29 cellular contexts compared by ENCODE assay signal in genomic region chr5:29099585-29099984, GRCh38.
"Had no signal": no experiment of that assay in that cellular context is flagged by ENCODE, and none has a peak within 500 bp of the region (broad histone marks: within the 10 kb centered on the region; RNA-seq: fewer than 3 reads in every experiment).

No MANE protein-coding gene starts in this region.

- H3K4me1 ChIP-seq: left lung, lower lobe of right lung, neural progenitor cell, parathyroid adenoma, suprapubic skin, tibial artery, upper lobe of right lung had no signal

- H3K27me3 ChIP-seq: left lung, neural progenitor cell, neutrophil, suprapubic skin, tibial artery, upper lobe of right lung had no signal

- H3K9ac ChIP-seq: neural progenitor cell, parathyroid adenoma had no signal

- H3K9me3 ChIP-seq: left lung, lower lobe of right lung, neutrophil, suprapubic skin, thoracic aorta, tibial artery, upper lobe of right lung had no signal

- H2AFZ ChIP-seq: neural progenitor cell, parathyroid adenoma had no signal

- H3K4me2 ChIP-seq: neural progenitor cell had no signal

- DNase-seq: hippocampal formation; kidney; left colon; left lung; lower lobe of right lung; mammary epithelial cell; mesenchymal stem cell; naive B cell; natural killer cell; nephron progenitor cell; occipital lobe; right cardiac atrium; stimulated activated CD4-positive, alpha-beta T cell treated with anti-CD3 and anti-CD28 coated beads, Interleukin-12 subunit alpha, Interleukin-12 subunit beta, amount 100 ng/mL, for 4 hours; stimulated activated CD4-positive, alpha-beta T cell treated with anti-CD3 and anti-CD28 coated beads, Interleukin-15, amount 100 ng/mL, for 24 hours; stimulated activated CD4-positive, alpha-beta T cell treated with anti-CD3 and anti-CD28 coated beads, Interleukin-4, amount 100 ng/mL, for 24 hours; stimulated activated naive CD4-positive, alpha-beta T cell; tibial artery; trophoblast cell; upper lobe of right lung had no signal

- FAIRE-seq: islet of Langerhans, kidney, urothelium cell line had no signal

- H3K4me3 ChIP-seq: left lung, lower lobe of right lung, neural progenitor cell, skin epidermis, suprapubic skin, thoracic aorta, tibial artery, upper lobe of right lung had no signal

- H3K36me3 ChIP-seq: left lung, lower lobe of right lung, neural progenitor cell, neutrophil, suprapubic skin, thoracic aorta, tibial artery, upper lobe of right lung had no signal

- H3K27ac ChIP-seq: left lung, lower lobe of right lung, neural progenitor cell, neutrophil, parathyroid adenoma, skin epidermis, suprapubic skin, thoracic aorta, tibial artery, upper lobe of right lung had no signal

- ATAC-seq: left colon; left lung; lower lobe of right lung; natural killer cell; right cardiac atrium; sciatic nerve; stimulated activated effector memory CD8-positive, alpha-beta T cell treated with anti-CD3 and anti-CD28 coated beads, Interleukin-12 subunit alpha, Interleukin-12 subunit beta, amount 100 ng/mL, for 72 hours; upper lobe of right lung had no signal

- H3K79me2 ChIP-seq: parathyroid adenoma had no signal
